Comparison of ENCODE assay signal across 9 cellular contexts in the genomic region with DNA sequence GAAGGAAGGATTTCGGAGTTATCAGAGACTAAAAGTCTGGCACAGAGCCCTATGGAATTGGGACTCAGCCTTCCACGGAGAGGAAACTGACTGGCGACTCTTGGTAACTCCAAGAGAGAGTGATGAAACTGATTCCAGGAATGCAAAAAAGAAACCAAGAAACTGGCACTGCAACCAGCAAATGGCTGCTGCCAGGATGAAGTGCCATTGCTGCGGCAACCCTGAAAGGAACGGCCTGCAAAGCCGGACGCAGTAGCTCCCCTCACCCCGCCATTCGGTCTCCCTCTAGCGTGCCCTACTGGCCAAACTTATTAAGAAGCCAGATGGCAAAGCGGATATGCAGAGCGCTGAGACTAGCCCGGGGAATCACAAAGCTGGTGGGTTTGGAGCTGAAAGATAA.
DNase-seq lines count a peak whose midpoint lies in the region; ATAC-seq, FAIRE-seq and TF ChIP-seq lines count a peak whose summit lies in the region.
"Had no signal": no experiment of that assay in that cellular context is flagged by ENCODE, and none has a peak within 500 bp of the region (broad histone marks: within the 10 kb centered on the region; RNA-seq: fewer than 3 reads in every experiment).

No MANE protein-coding gene starts in this region.

- DNase-seq in stimulated activated CD4-positive, alpha-beta T cell treated with anti-CD3 and anti-CD28 coated beads, Interleukin-15, amount 100 ng/mL, for 24 hours, result peak; percentile 20
- DNase-seq in stimulated activated CD4-positive, alpha-beta T cell treated with anti-CD3 and anti-CD28 coated beads, Interleukin-4, amount 100 ng/mL, for 1 hour, result no peak
- DNase-seq in NCI-H446 treated with DMSO at 0.1 percent for 48 hours (lab: John Stamatoyannopoulos, UW) (peak; percentile 1), kidney glomerular epithelial cell (lab: John Stamatoyannopoulos, UW) (peak; percentile 56), stromal cell of bone marrow (ENCODE audit: low read depth) (peak; percentile 70), GM12891 (ENCODE audit: insufficient read length, low spot score) (no peak)

- TF ChIP-seq POLR2A in GM12891 (IDR thresholded peaks at IDR 0.05; ENCODE audit: low read depth, low read length), result no peak

- ATAC-seq in HG02642 (IDR thresholded peaks at IDR 0.05; ENCODE audit: poor library complexity, unreplicated experiment), result peak; percentile 58
- ATAC-seq: naive thymus-derived CD8-positive, alpha-beta T cell had no signal

- H3K27ac ChIP-seq in cingulate gyrus (ENCODE audit: low read depth, low read length), result peak overlapping the region; percentile 35

- no peak for FAIRE-seq in GM12891 (lab: Jason Lieb, UNC)

TF ChIP-seq in GM12891, 5 proteins besides CTCF, POLR2A, EP300 and RAD21:
- TF ChIP-seq PAX5 (IDR thresholded peaks at IDR 0.05; ENCODE audit: insufficient read depth, low read length, severe bottlenecking), result no peak
- TF ChIP-seq POLR2AphosphoS5 (IDR thresholded peaks at IDR 0.05; ENCODE audit: low read depth, low read length), result no peak
- TF ChIP-seq POU2F2 (IDR thresholded peaks at IDR 0.05; ENCODE audit: low read depth, low read length), result no peak
- no peak for TF ChIP-seq TAF1 (IDR thresholded peaks at IDR 0.05; ENCODE audit: low read depth, low read length)
- no peak for TF ChIP-seq SPI1 (IDR thresholded peaks at IDR 0.05; ENCODE audit: low read depth, low read length)

Comparison
In these comparisons a context has a peak if more than half of its experiments do, and no peak if none do; other contexts are left out.
1. DNase-seq: peak in stimulated activated CD4-positive, alpha-beta T cell treated with anti-CD3 and anti-CD28 coated beads, Interleukin-15, amount 100 ng/mL, for 24 hours (single experiment), NCI-H446 treated with DMSO at 0.1 percent for 48 hours (single experiment), kidney glomerular epithelial cell (single experiment) and stromal cell of bone marrow (single experiment); none in stimulated activated CD4-positive, alpha-beta T cell treated with anti-CD3 and anti-CD28 coated beads, Interleukin-4, amount 100 ng/mL, for 1 hour (single experiment) and GM12891 (single experiment).